ENCODE assay signal across 8 cellular contexts in the genomic region with DNA sequence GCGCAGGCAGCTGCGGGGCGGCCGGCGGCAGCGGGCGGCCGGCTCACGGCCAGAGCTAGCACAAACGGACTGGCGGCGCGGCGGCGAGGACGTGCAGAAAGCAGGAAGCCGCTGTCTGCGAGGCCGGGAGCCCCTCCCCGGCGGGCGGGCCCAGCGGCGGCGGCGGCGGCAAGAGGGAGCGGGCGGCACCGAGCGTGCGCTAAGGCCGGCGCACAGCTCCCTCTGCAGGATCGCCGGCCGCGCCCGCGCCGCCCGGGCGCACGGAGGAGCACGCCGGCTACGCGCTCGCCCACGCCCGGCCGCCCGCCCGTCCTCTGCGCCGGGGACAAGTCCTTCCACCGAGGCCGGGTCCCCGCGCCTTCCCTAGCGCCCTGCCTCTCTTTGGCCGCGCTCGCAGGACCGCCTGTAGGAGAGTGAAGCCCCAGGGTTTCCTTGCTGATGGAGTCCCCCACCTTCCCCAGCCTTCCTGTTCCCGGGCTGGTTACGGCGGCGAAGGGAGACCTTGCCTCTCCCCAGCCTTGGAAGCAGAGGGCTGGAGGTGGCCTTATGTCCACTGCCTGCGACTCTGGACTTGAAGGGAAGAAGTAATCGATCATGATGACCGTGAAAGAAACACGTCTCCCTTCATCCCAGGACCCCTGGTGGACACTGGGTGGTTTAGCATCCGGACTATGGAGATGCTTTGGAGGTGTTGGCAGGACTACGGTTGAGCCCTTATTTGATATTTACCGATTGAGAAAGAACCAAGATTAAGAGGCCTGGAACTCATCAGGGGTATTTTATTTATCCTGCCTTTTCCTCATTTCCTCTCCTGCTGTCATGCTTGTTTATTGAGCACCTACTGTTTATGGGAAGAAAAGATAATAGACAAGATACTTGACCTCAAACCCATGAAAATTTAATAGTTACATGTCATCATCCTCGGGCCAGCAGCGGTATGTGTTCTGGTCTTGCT. TPM values are rescaled to one million over a fixed set of nuclear protein-coding genes. Genes with fewer than 3 reads are reported as not detected.
DNase-seq lines count a peak whose midpoint lies in the region; ATAC-seq and TF ChIP-seq lines count a peak whose summit lies in the region.

TSS of gene PREP (minus strand) at position 102 of the 955 bp plus-strand sequence. CDS start 191 bp downstream, outside the sequence.

- in situ Hi-C loops in mammary epithelial cell (cut with MboI; ENCODE audit: low sequenced_read_pairs in 2 of 2) = loop anchor here in 1 of 2 donors (10.0 kb wide), 1 partner anchor 308 kb away; no protein-coding TSS in a partner anchor

- no peaks in the 10 kb centered on the region for H4K20me1 ChIP-seq in mammary epithelial cell (ENCODE audit: insufficient read depth, low read length)

- H3K4me2 ChIP-seq in mammary epithelial cell (ENCODE audit: insufficient read depth, low read depth, low read length) = peak within 1 kb of the TSS; percentile 96

- H3K36me3 ChIP-seq in mammary epithelial cell (ENCODE audit: insufficient read depth, low read length) = no peaks in the 10 kb centered on the region

- 2% methylated on average over 16 of the region's 78 CpGs for WGBS in mammary epithelial cell (ENCODE audit: low coverage, missing lambda C conversion rate)

- H3K79me2 ChIP-seq in mammary epithelial cell (ENCODE audit: insufficient read depth, low read length) = peaks cover 47% of the 10 kb centered on the region

- DNase-seq in AG08395 (ENCODE audit: low spot score) (peak; percentile 93), NCI-H2171 (lab: John Stamatoyannopoulos, UW) (peak; percentile 74), mammary epithelial cell (peak; percentile 86), immature natural killer cell (peak; percentile 81 to 85 (median 85)), smooth muscle cell of the brain vasculature (ENCODE audit: low read depth, low spot score) (peak; percentile 46)

- H3K4me1 ChIP-seq in mammary epithelial cell (ENCODE audit: insufficient read depth, low read length) = peaks cover 30% of the 10 kb centered on the region

- CTCF ChIA-PET in mammary epithelial cell (lab: Charles Lee; ENCODE audit: low non-redundant PET) = interaction anchor here (0.6 to 1.0 kb wide), 8 partner anchors 30 to 269 kb away, joined by 3 to 15 read pairs (median 4); a partner anchor contains a TSS

- H3K4me1 Mint-ChIP-seq in immature natural killer cell = peaks cover 47 to 53% of the 10 kb centered on the region in 2 donors

- no peaks in the 10 kb centered on the region for H3K9me3 ChIP-seq in mammary epithelial cell (replicated peaks; ENCODE audit: insufficient read depth, low read length)

- peaks cover 2 to 15% (median 6%) of the 10 kb centered on the region in 3 donors for H3K27me3 Mint-ChIP-seq in immature natural killer cell (ENCODE audit: low read depth in 3 of 3)

- intact Hi-C loops in mammary epithelial cell (cut with micrococcal nuclease) = loop anchor here (1.0 to 5.0 kb wide), 7 partner anchors 21 to 316 kb away; no protein-coding TSS in a partner anchor

- no peaks in the 10 kb centered on the region for H3K9me3 Mint-ChIP-seq in immature natural killer cell

- TSS peak; percentile 39 for BruUV-seq in mammary epithelial cell (replicated peaks; lab: Mats Ljungman, UMichigan)

- ATAC-seq in GM18867 (IDR thresholded peaks at IDR 0.05; ENCODE audit: unreplicated experiment) (peak; percentile 95), HG03097 (IDR thresholded peaks at IDR 0.05; ENCODE audit: low FRiP score, unreplicated experiment) (peak; percentile 92)

- H3K4me3 ChIP-seq in WI38 (ENCODE audit: low read depth, low read length) (peak within 1 kb of the TSS; percentile 84), mammary epithelial cell (replicated peaks in 1 of 3; ENCODE audit: insufficient read depth in 1 of 3, low read depth in 2 of 3, low read length in 3 of 3) (peak within 1 kb of the TSS; percentile 76 to 97 (median 95))

- dilution Hi-C loops in mammary epithelial cell (cut with HindIII; ENCODE audit: low sequenced_read_pairs) = loop anchor here (25.0 kb wide), 1 partner anchor 291 kb away; no protein-coding TSS in a partner anchor

- H2AFZ ChIP-seq in mammary epithelial cell (ENCODE audit: low read depth, low read length) = peak within 1 kb of the TSS; percentile 100

- peak; percentile 93 for TF ChIP-seq CTCF in WI38 (IDR thresholded peaks at IDR 0.05; ENCODE audit: low read depth, low read length)
- peak; percentile 79 to 88 for TF ChIP-seq CTCF in mammary epithelial cell (conservative IDR thresholded peaks at IDR 0.05 in 1 of 2, IDR thresholded peaks at IDR 0.05 in 1 of 2; ENCODE audit: extremely low read depth in 1 of 2, insufficient read depth in 1 of 2, low read depth in 1 of 2, low read length in 2 of 2)

- no peaks in the 10 kb centered on the region for H3K27me3 ChIP-seq in mammary epithelial cell (ENCODE audit: insufficient read depth, low read length)

- peaks cover 0 to 4% (median 0%) of the 10 kb centered on the region in 3 donors for H3K36me3 Mint-ChIP-seq in immature natural killer cell

- peak within 1 kb of the TSS; percentile 69 for H3K27ac ChIP-seq in mammary epithelial cell (ENCODE audit: insufficient read depth, low read depth, low read length)

- H3K9ac ChIP-seq in mammary epithelial cell (ENCODE audit: insufficient read depth, low read length) = peak within 1 kb of the TSS; percentile 75

- peak within 1 kb of the TSS; percentile 88 to 96 (median 93) for H3K4me3 Mint-ChIP-seq in immature natural killer cell

- peak within 1 kb of the TSS; percentile 66 to 93 (median 76) for H3K27ac Mint-ChIP-seq in immature natural killer cell

RNA-seq across cellular contexts. Expression of gene PREP, which starts in this region (rescaled TPM):
- 100 to 1,000 TPM in 1 of 2 donors, 10 to 100 TPM in 1; 55.3 to 105 TPM for total RNA-seq in mammary epithelial cell
- polyA plus RNA-seq in mammary epithelial cell (65.3 TPM), immature natural killer cell (10 to 100 TPM; 28.1 to 58.3 (median 52.1) TPM)
- polyA minus RNA-seq in mammary epithelial cell = 108 TPM

Comparison
In these comparisons a context has a peak if more than half of its experiments do, and no peak if none do; other contexts are left out.
1. Peak in every context shown above with its lines: DNase-seq, ATAC-seq, H3K4me3 ChIP-seq and H3K27ac ChIP-seq.